Comparison of ENCODE assay signal across 20 cellular contexts in genomic region chr13:110484290-110485048, GRCh38.
DNase-seq lines count a peak whose midpoint lies in the region; ATAC-seq, FAIRE-seq and TF ChIP-seq lines count a peak whose summit lies in the region.
"Had no signal": no experiment of that assay in that cellular context is flagged by ENCODE, and none has a peak within 500 bp of the region (broad histone marks: within the 10 kb centered on the region; RNA-seq: fewer than 3 reads in every experiment).

No MANE protein-coding gene starts in this region.

- H2BK120ac ChIP-seq in trophoblast cell (ENCODE audit: insufficient read depth, low read length, poor library complexity): peak overlapping the region; percentile 80

- peak overlapping the region; percentile 75 for H3K27ac Mint-ChIP-seq in astrocyte (ENCODE audit: unreplicated experiment)
- H3K27ac Mint-ChIP-seq: HFFc6 had no signal

- H3K4me1 Mint-ChIP-seq in astrocyte (ENCODE audit: low read depth, unreplicated experiment): peaks cover 27% of the 10 kb centered on the region

- DNase-seq in astrocyte (ENCODE audit: low read depth) (no peak), kidney (peak; percentile 53), trophoblast cell (no peak), lower leg skin (ENCODE audit: low spot score in 2 of 2) (no peak), DMS53 treated with DMSO at 0.1 percent for 48 hours (lab: John Stamatoyannopoulos, UW; ENCODE audit: unreplicated experiment) (no peak), HAP-1 (ENCODE audit: low spot score in 2 of 2) (no peak)
- DNase-seq: DMS153, HFFc6, MG63, NCI-H1105 treated with DMSO at 0.1 percent for 48 hours, NCI-H187 treated with DMSO at 0.1 percent for 48 hours, NCI-H2171, NCI-H82, Peyer's patch, Right ventricle myocardium superior had no signal

- peaks cover 4% of the 10 kb centered on the region for H3K9me3 Mint-ChIP-seq in astrocyte (ENCODE audit: unreplicated experiment)
- H3K9me3 Mint-ChIP-seq: HFFc6 had no signal

- H2BK5ac ChIP-seq in trophoblast cell (ENCODE audit: low read depth, low read length, poor library complexity): peak overlapping the region; percentile 50

- peak overlapping the region; percentile 55 for H3K18ac ChIP-seq in trophoblast cell (ENCODE audit: low read length)

- H3K36me3 ChIP-seq in ES-I3 (ENCODE audit: insufficient read depth, low read length): peaks cover 29% of the 10 kb centered on the region
- H3K36me3 ChIP-seq in astrocyte (ENCODE audit: insufficient read depth, low read length): peaks cover 44% of the 10 kb centered on the region
- peaks cover 24 to 69% of the 10 kb centered on the region in 2 donors for H3K36me3 ChIP-seq in kidney (ENCODE audit: control insufficient read depth in 1 of 2, insufficient read depth in 2 of 2, low read length in 2 of 2)
- peaks cover 52 to 69% of the 10 kb centered on the region in 2 experiments for H3K36me3 ChIP-seq in trophoblast cell (ENCODE audit: control insufficient read depth in 1 of 2, insufficient read depth in 2 of 2, low read length in 2 of 2)
- no peaks in the 10 kb centered on the region for H3K36me3 ChIP-seq in HAP-1 (replicated peaks)
- H3K36me3 ChIP-seq: MG63 had no signal

- H4K12ac ChIP-seq in trophoblast cell (ENCODE audit: low read depth, low read length): peak overlapping the region; percentile 1

- peaks cover 32% of the 10 kb centered on the region for H3K4me1 ChIP-seq in ES-I3 (ENCODE audit: insufficient read depth, low read length)
- peaks cover 17% of the 10 kb centered on the region for H3K4me1 ChIP-seq in astrocyte (ENCODE audit: insufficient read depth, low read length)
- no peaks in the 10 kb centered on the region for H3K4me1 ChIP-seq in kidney (ENCODE audit: control insufficient read depth in 1 of 2, insufficient read depth in 1 of 2, low read depth in 1 of 2, low read length in 2 of 2)
- peaks cover 33 to 38% of the 10 kb centered on the region in 2 experiments for H3K4me1 ChIP-seq in trophoblast cell (ENCODE audit: control insufficient read depth in 1 of 2, insufficient read depth in 2 of 2, low read length in 2 of 2)
- no peaks in the 10 kb centered on the region for H3K4me1 ChIP-seq in HAP-1
- H3K4me1 ChIP-seq: Peyer's patch had no signal

- H3K4me3 Mint-ChIP-seq in astrocyte (ENCODE audit: unreplicated experiment): no peak overlapping the region
- H3K4me3 Mint-ChIP-seq: HFFc6 had no signal

- H3K4me3 ChIP-seq in astrocyte (ENCODE audit: insufficient read depth, low read depth, low read length) (no peak overlapping the region), kidney (ENCODE audit: low read length in 2 of 2) (no peak overlapping the region), trophoblast cell (ENCODE audit: low read depth, low read length) (no peak overlapping the region), lower leg skin (ENCODE audit: low read depth, poor library complexity, severe bottlenecking) (no peak overlapping the region), HAP-1 (no peak overlapping the region)
- H3K4me3 ChIP-seq: MG63, Peyer's patch had no signal

- H3K14ac ChIP-seq in trophoblast cell (ENCODE audit: low read length): peak overlapping the region; percentile 45

- FAIRE-seq in astrocyte (lab: Jason Lieb, UNC) (no peak), kidney (lab: Jason Lieb, UNC) (no peak)
- FAIRE-seq: A204.1 had no signal

- peaks cover 28% of the 10 kb centered on the region for H3K79me1 ChIP-seq in trophoblast cell (ENCODE audit: low read length)

- H3K23ac ChIP-seq in trophoblast cell (ENCODE audit: low read length): no peak overlapping the region

- H3K27me3 Mint-ChIP-seq in astrocyte (ENCODE audit: low read depth, unreplicated experiment): no peaks in the 10 kb centered on the region

- peak overlapping the region; percentile 70 for H2AK5ac ChIP-seq in trophoblast cell (ENCODE audit: low read length)

- H4K20me1 ChIP-seq in astrocyte (ENCODE audit: insufficient read depth, low read length): peaks cover 63% of the 10 kb centered on the region

- no peaks in the 10 kb centered on the region for H3K9me3 ChIP-seq in ES-I3 (ENCODE audit: control insufficient read depth, insufficient read depth, low read length)
- no peaks in the 10 kb centered on the region for H3K9me3 ChIP-seq in astrocyte (ENCODE audit: insufficient read depth, low read depth, low read length)
- no peaks in the 10 kb centered on the region for H3K9me3 ChIP-seq in kidney (ENCODE audit: control insufficient read depth in 1 of 2, low read length in 2 of 2)
- peaks cover 2% of the 10 kb centered on the region for H3K9me3 ChIP-seq in trophoblast cell (ENCODE audit: insufficient read depth, low read depth, low read length)
- no peaks in the 10 kb centered on the region for H3K9me3 ChIP-seq in HAP-1
- H3K9me3 ChIP-seq: MG63, Peyer's patch had no signal

- H3K36me3 Mint-ChIP-seq in astrocyte (ENCODE audit: low read depth, unreplicated experiment): peaks cover 30% of the 10 kb centered on the region

- no peak for ATAC-seq in GM18520 (IDR thresholded peaks at IDR 0.05; ENCODE audit: unreplicated experiment)

- peak overlapping the region; percentile 7 for H2BK12ac ChIP-seq in trophoblast cell (ENCODE audit: low read length)

- H3K79me2 ChIP-seq in astrocyte (ENCODE audit: insufficient read depth, low read length): peaks cover 3% of the 10 kb centered on the region
- peaks cover 6% of the 10 kb centered on the region for H3K79me2 ChIP-seq in trophoblast cell (ENCODE audit: control insufficient read depth, insufficient read depth, low read length, poor library complexity)

- H3K27ac ChIP-seq in astrocyte (ENCODE audit: low read depth, low read length) (no peak overlapping the region), kidney (ENCODE audit: low read depth in 2 of 2, low read length in 2 of 2) (no peak overlapping the region), trophoblast cell (ENCODE audit: low read depth, low read length) (peak overlapping the region; percentile 97)
- H3K27ac ChIP-seq: C4-2B, HL-60, Peyer's patch had no signal

- TF ChIP-seq POLR2A in lower leg skin (IDR thresholded peaks at IDR 0.05): no peak

- peak overlapping the region; percentile 48 for H4K8ac ChIP-seq in trophoblast cell (ENCODE audit: low read depth, low read length)

- in situ Hi-C loops in HAP-1 (cut with MboI; ENCODE audit: low sequenced_read_pairs): no loop called here

- H3K4me2 ChIP-seq in astrocyte (ENCODE audit: low read length): no peak overlapping the region
- H3K4me2 ChIP-seq in trophoblast cell (ENCODE audit: low read length): no peak overlapping the region

- no CpG with 5 or more reads among the region's 18 CpGs for WGBS in trophoblast cell (ENCODE audit: extremely low coverage, insufficient coverage, insufficient read length)
- 89 to 94% methylated on average over 18 of the region's 18 CpGs for WGBS in lower leg skin, 2 donors

- H2AFZ ChIP-seq in astrocyte (ENCODE audit: low read depth, low read length) (no peak overlapping the region), trophoblast cell (ENCODE audit: insufficient read depth, low read length, poor library complexity) (no peak overlapping the region)

- TF ChIP-seq CTCF in astrocyte (IDR thresholded peaks at IDR 0.05; ENCODE audit: insufficient read depth, low read depth, low read length) (no peak), kidney (IDR thresholded peaks at IDR 0.05; ENCODE audit: borderline replicate concordance, extremely low read depth, insufficient read depth) (no peak), lower leg skin (IDR thresholded peaks at IDR 0.05) (no peak)

- H3K9ac ChIP-seq in ES-I3 (ENCODE audit: low read depth, low read length) (peak overlapping the region; percentile 12), astrocyte (ENCODE audit: low read length) (no peak overlapping the region), kidney (ENCODE audit: low read length in 2 of 2) (no peak overlapping the region), trophoblast cell (ENCODE audit: low read length) (no peak overlapping the region)

- peak overlapping the region; percentile 61 for H4K91ac ChIP-seq in trophoblast cell (ENCODE audit: low read depth, low read length)

- intact Hi-C loops in kidney (cut with DNase I): no loop called here
- intact Hi-C loops in lower leg skin (cut with DNase I; ENCODE audit: low total_unique reads): no loop called here

- H3K4ac ChIP-seq in trophoblast cell (ENCODE audit: low read depth, low read length): peak overlapping the region; percentile 31

- H3K27me3 ChIP-seq in astrocyte (ENCODE audit: insufficient read depth, low read length) (no peaks in the 10 kb centered on the region), trophoblast cell (ENCODE audit: insufficient read depth, low read length) (no peaks in the 10 kb centered on the region), HAP-1 (ENCODE audit: low read depth) (no peaks in the 10 kb centered on the region)
- H3K27me3 ChIP-seq: MG63, Peyer's patch had no signal
